ENCODE assay signal across 26 cellular contexts in the genomic region with DNA sequence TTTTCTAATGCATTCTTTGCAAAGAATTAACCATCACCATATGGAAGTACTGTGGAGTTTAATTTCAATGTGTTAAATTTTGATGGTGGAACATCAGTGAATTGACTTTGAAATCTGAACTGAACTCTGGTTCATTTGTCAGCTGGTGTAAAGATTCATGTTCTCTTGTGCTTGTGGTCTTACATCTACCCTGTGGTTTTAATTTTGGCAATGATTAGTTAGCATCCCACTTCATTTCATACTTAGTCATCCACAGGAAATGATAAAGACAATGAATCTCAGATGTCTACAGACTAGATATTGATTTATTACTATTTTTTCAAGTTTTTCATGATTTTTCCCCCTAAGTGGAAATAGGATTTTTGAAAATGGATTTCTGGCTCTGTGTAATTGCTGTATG.
A peak's percentile ranks its signal among the peaks of the same experiment; 100 is the strongest.
DNase-seq lines count a peak whose midpoint lies in the region; ATAC-seq and TF ChIP-seq lines count a peak whose summit lies in the region.
"Had no signal": no experiment of that assay in that cellular context is flagged by ENCODE, and none has a peak within 500 bp of the region (broad histone marks: within the 10 kb centered on the region; RNA-seq: fewer than 3 reads in every experiment).

No MANE protein-coding gene starts in this region.

- no peaks in the 10 kb centered on the region for H3K27me3 ChIP-seq in uterus
- H3K27me3 ChIP-seq: heart left ventricle, pancreas, right atrium auricular region had no signal

- H3K4me1 ChIP-seq in uterus, result no peaks in the 10 kb centered on the region
- H3K4me1 ChIP-seq: HAP-1, heart left ventricle, pancreas, right atrium auricular region had no signal

- TF ChIP-seq CTCF in fibroblast of mammary gland (conservative IDR thresholded peaks at IDR 0.05; ENCODE audit: control insufficient read depth, insufficient read depth, low read depth, low read length) (no peak), uterus (IDR thresholded peaks at IDR 0.05) (no peak)

- no peak overlapping the region for H3K27ac ChIP-seq in uterus
- H3K27ac ChIP-seq: heart left ventricle, pancreas, PC-9, right atrium auricular region had no signal

- no peak for TF ChIP-seq POLR2A in uterus (IDR thresholded peaks at IDR 0.05)

- H3K4me3 ChIP-seq in fibroblast of mammary gland (ENCODE audit: control insufficient read depth, low read depth, low read length) (no peak overlapping the region), uterus (no peak overlapping the region)
- H3K4me3 ChIP-seq: HAP-1, heart left ventricle, pancreas, PC-9, right atrium auricular region had no signal

- no peaks in the 10 kb centered on the region for H3K36me3 ChIP-seq in uterus
- H3K36me3 ChIP-seq: HAP-1, heart left ventricle, pancreas, right atrium auricular region had no signal

- intact Hi-C loops in uterus (cut with DNase I; ENCODE audit: low total_unique reads), result no loop called here

- DNase-seq in HT1080 (ENCODE audit: low read depth) (peak; percentile 72), fibroblast of mammary gland (ENCODE audit: low read depth) (peak; percentile 9), renal cortical epithelial cell (ENCODE audit: low read depth) (peak; percentile 61), HT-29 (ENCODE audit: low spot score) (no peak), DMS 273 treated with DMSO at 0.1 percent for 48 hours (lab: John Stamatoyannopoulos, UW) (no peak), uterus (no peak), midbrain (lab: John Stamatoyannopoulos, UW) (no peak)
- DNase-seq: activated CD4-positive, alpha-beta T cell treated with anti-CD3 and anti-CD28 coated beads for 1 hour; activated CD8-positive, alpha-beta T cell treated with anti-CD3 and anti-CD28 coated beads for 36 hours; aorta; C1 segment of cervical spinal cord; COR-L47; DMS79; heart left ventricle; KG1; left cardiac atrium; NCI-H1417; pancreas; PC-9; SIG-M5; stimulated activated CD4-positive, alpha-beta T cell treated with anti-CD3 and anti-CD28 coated beads, Interleukin-4, amount 100 ng/mL, for 24 hours; substantia nigra had no signal

- H3K9me3 ChIP-seq in uterus, result no peaks in the 10 kb centered on the region
- H3K9me3 ChIP-seq: HAP-1, pancreas, right atrium auricular region had no signal

- ATAC-seq in SK-N-SH treated with all-trans-retinoic acid at 6 μM for 48 hours, result peak; percentile 91
- ATAC-seq: activated CD8-positive, alpha-beta T cell treated with anti-CD3 and anti-CD28 coated beads for 36 hours; heart left ventricle; left cardiac atrium; pancreas; stimulated activated memory B cell treated with anti-CD40 and anti-IgM and Interleukin-4, amounts not matched to agents 10 μg/mL and 1 μg/mL and 100 μg/mL, for 72 hours had no signal

TF ChIP-seq in SK-N-SH treated with all-trans-retinoic acid at 6 μM for 48 hours, 23 proteins besides CTCF, POLR2A, EP300 and RAD21:
- TF ChIP-seq OSR1 (CRISPR knock-in tag; IDR thresholded peaks at IDR 0.05), result no peak
- TF ChIP-seq SNAI2 (CRISPR knock-in tag; IDR thresholded peaks at IDR 0.05), result no peak
- TF ChIP-seq RARB (CRISPR knock-in tag; IDR thresholded peaks at IDR 0.05), result 0 out of 2 replicates have a peak, but pooled peaks have one; percentile 17
- TF ChIP-seq ZC3H10 (CRISPR knock-in tag; IDR thresholded peaks at IDR 0.05), result 0 out of 2 replicates have a peak, but pooled peaks have one; percentile 48
- peak; percentile 90 for TF ChIP-seq TOX (CRISPR knock-in tag; IDR thresholded peaks at IDR 0.05; ENCODE audit: borderline replicate concordance)
- TF ChIP-seq, protein P1, sequence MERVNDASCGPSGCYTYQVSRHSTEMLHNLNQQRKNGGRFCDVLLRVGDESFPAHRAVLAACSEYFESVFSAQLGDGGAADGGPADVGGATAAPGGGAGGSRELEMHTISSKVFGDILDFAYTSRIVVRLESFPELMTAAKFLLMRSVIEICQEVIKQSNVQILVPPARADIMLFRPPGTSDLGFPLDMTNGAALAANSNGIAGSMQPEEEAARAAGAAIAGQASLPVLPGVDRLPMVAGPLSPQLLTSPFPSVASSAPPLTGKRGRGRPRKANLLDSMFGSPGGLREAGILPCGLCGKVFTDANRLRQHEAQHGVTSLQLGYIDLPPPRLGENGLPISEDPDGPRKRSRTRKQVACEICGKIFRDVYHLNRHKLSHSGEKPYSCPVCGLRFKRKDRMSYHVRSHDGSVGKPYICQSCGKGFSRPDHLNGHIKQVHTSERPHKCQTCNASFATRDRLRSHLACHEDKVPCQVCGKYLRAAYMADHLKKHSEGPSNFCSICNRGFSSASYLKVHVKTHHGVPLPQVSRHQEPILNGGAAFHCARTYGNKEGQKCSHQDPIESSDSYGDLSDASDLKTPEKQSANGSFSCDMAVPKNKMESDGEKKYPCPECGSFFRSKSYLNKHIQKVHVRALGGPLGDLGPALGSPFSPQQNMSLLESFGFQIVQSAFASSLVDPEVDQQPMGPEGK (CRISPR knock-in tag; IDR thresholded peaks at IDR 0.05; ENCODE audit: borderline replicate concordance), result 0 out of 2 replicates have a peak, but pooled peaks have one; percentile 33

Comparison
In these comparisons a context has a peak if more than half of its experiments do, and no peak if none do; other contexts are left out.
1. DNase-seq: peak in HT1080 (single experiment), fibroblast of mammary gland (single experiment) and renal cortical epithelial cell (single experiment); none in HT-29 (single experiment), DMS 273 treated with DMSO at 0.1 percent for 48 hours (single experiment), uterus (0 of 2) and midbrain (single experiment).